ENCODE assay signal across 8 cellular contexts in genomic region chr15:90666135-90666909, GRCh38. TPM values are rescaled to one million over a fixed set of nuclear protein-coding genes. Genes with fewer than 3 reads are reported as not detected.
A peak's percentile ranks its signal among the peaks of the same experiment; 100 is the strongest.
DNase-seq lines count a peak whose midpoint lies in the region; ATAC-seq and TF ChIP-seq lines count a peak whose summit lies in the region.
"Had no signal": no experiment of that assay in that cellular context is flagged by ENCODE, and none has a peak within 500 bp of the region (broad histone marks: within the 10 kb centered on the region; RNA-seq: fewer than 3 reads in every experiment).

No MANE protein-coding gene starts in this region.

- intact Hi-C loops in esophagus squamous epithelium (cut with DNase I): no loop called here

- no peaks in the 10 kb centered on the region for H3K9me3 ChIP-seq in RWPE2 (ENCODE audit: severe bottlenecking)
- no peaks in the 10 kb centered on the region for H3K9me3 ChIP-seq in esophagus squamous epithelium

- DNase-seq in RWPE2 (ENCODE audit: low spot score) (peak; percentile 25), esophagus squamous epithelium (lab: John Stamatoyannopoulos, UW) (no peak), NOMO-1 (lab: John Stamatoyannopoulos, UW; ENCODE audit: unreplicated experiment in 2 of 2) (no peak)

- no peak for ATAC-seq in RWPE2 (ENCODE audit: low read depth)
- ATAC-seq in GM18511 (IDR thresholded peaks at IDR 0.05; ENCODE audit: unreplicated experiment): no peak
- no peak for ATAC-seq in HG02870 (IDR thresholded peaks at IDR 0.05; ENCODE audit: unreplicated experiment)

- H3K27ac ChIP-seq in RWPE2 (ENCODE audit: poor library complexity, severe bottlenecking) (peak overlapping the region; percentile 66), esophagus squamous epithelium (peak overlapping the region in 2 of 4 donors; percentile 83 to 92), skin epidermis (peak overlapping the region in 13 of 21 experiments; percentile 87 to 99 (median 96))
- H3K27ac ChIP-seq: cardiac muscle cell had no signal

- H3K36me3 ChIP-seq in RWPE2 (ENCODE audit: low read depth): no peaks in the 10 kb centered on the region
- H3K36me3 ChIP-seq in esophagus squamous epithelium: no peaks in the 10 kb centered on the region
- H3K36me3 ChIP-seq: cardiac muscle cell had no signal

- H3K4me3 ChIP-seq in GM12875 (ENCODE audit: low read depth, low read length): peak overlapping the region; percentile 32
- H3K4me3 ChIP-seq in RWPE2 (ENCODE audit: severe bottlenecking): peak overlapping the region; percentile 72
- peak overlapping the region; percentile 60 to 92 (median 76) for H3K4me3 ChIP-seq in esophagus squamous epithelium
- peak overlapping the region; percentile 52 to 91 (median 61) for H3K4me3 ChIP-seq in skin epidermis

- H3K4me1 ChIP-seq in RWPE2 (ENCODE audit: insufficient read depth, poor library complexity, severe bottlenecking): peaks cover 14% of the 10 kb centered on the region
- H3K4me1 ChIP-seq in esophagus squamous epithelium: peaks cover 0 to 37% (median 4%) of the 10 kb centered on the region in 3 donors

- no peak for TF ChIP-seq POLR2A in esophagus squamous epithelium (IDR thresholded peaks at IDR 0.05)

- H3K27me3 ChIP-seq in RWPE2 (ENCODE audit: insufficient read depth, poor library complexity, severe bottlenecking) (no peaks in the 10 kb centered on the region), esophagus squamous epithelium (peaks cover 0 to 10% (median 0%) of the 10 kb centered on the region in 4 donors)

- WGBS in esophagus squamous epithelium, 2 donors: 87 to 88% methylated on average over 13 to 14 of the region's 14 CpGs

- TF ChIP-seq CTCF in GM12875 (IDR thresholded peaks at IDR 0.05; ENCODE audit: borderline replicate concordance, insufficient read depth, low read depth, low read length) (no peak), RWPE2 (IDR thresholded peaks at IDR 0.05; ENCODE audit: poor library complexity, severe bottlenecking) (no peak), esophagus squamous epithelium (IDR thresholded peaks at IDR 0.05) (no peak)

RNA-seq across cellular contexts. Expression of gene BLM, which starts 50.8 kb away (rescaled TPM):
- 1 to 10 TPM; 1.3 to 3.4 (median 2.0) TPM for total RNA-seq in esophagus squamous epithelium
